Comparison of ENCODE assay signal across 24 cellular contexts in the genomic region with DNA sequence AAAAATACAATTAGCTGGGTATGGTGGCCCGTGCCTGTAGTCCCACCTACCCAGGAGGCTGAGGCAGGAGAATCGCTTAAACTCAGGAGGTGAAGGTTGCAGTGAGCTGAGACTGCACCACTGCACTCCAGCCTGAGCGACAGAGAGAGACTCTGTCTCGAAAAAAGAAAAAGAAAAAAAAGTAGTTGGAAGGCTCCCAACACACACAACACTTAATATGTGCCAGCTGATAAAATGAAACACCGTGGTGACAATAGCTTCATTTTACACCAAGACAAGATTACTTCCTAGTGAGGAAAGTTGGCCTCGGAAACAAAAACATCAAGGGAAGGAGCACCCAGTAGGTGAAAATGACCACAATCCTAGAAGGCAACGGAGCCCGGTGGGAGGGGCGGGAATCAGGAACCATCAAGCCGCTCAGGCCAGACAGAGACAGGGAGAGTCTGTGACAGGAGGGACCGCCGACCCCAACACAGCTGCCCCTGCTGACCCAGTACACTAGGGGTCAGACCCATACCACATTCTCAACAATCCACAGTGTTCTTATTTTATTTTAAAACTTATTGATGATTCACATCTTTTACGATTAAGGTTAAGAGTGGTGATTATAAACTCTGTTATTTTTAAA. TPM values are rescaled to one million over a fixed set of nuclear protein-coding genes. Genes with fewer than 3 reads are reported as not detected.
DNase-seq lines count a peak whose midpoint lies in the region; ATAC-seq and TF ChIP-seq lines count a peak whose summit lies in the region.
"Had no signal": no experiment of that assay in that cellular context is flagged by ENCODE, and none has a peak within 500 bp of the region (broad histone marks: within the 10 kb centered on the region; RNA-seq: fewer than 3 reads in every experiment).

No MANE protein-coding gene starts in this region.

- no peak overlapping the region for H3K4me2 ChIP-seq in neural progenitor cell
- no peak overlapping the region for H3K4me2 ChIP-seq in MM.1S (ENCODE audit: low read depth, low read length)
- H3K4me2 ChIP-seq: BLaER1 had no signal

- H3K36me3 ChIP-seq in right atrium auricular region, result no peaks in the 10 kb centered on the region
- H3K36me3 ChIP-seq in neural progenitor cell, result no peaks in the 10 kb centered on the region
- no peaks in the 10 kb centered on the region for H3K36me3 ChIP-seq in MM.1S (replicated peaks; ENCODE audit: insufficient read depth, low read length)

- H3K79me2 ChIP-seq in neural progenitor cell (ENCODE audit: low read depth) (peaks cover 26% of the 10 kb centered on the region), MM.1S (ENCODE audit: low read length) (peaks cover 16% of the 10 kb centered on the region)

- H3K27me3 ChIP-seq in right atrium auricular region, result no peaks in the 10 kb centered on the region
- H3K27me3 ChIP-seq in neural progenitor cell, result no peaks in the 10 kb centered on the region
- H3K27me3 ChIP-seq in MM.1S (replicated peaks; ENCODE audit: insufficient read depth, low read length), result no peaks in the 10 kb centered on the region
- H3K27me3 ChIP-seq: BLaER1, SJSA1 had no signal

- TF ChIP-seq CTCF in right atrium auricular region (IDR thresholded peaks at IDR 0.05), result no peak
- peak; percentile 16 for TF ChIP-seq CTCF in neural progenitor cell (IDR thresholded peaks at IDR 0.05)
- no peak for TF ChIP-seq CTCF in MM.1S (IDR thresholded peaks at IDR 0.05; ENCODE audit: low read length)

- H3K27me3 Mint-ChIP-seq in neural progenitor cell (ENCODE audit: insufficient read depth, low read depth), result peaks cover 3% of the 10 kb centered on the region
- H3K27me3 Mint-ChIP-seq: CD4-positive, CD25-positive, alpha-beta regulatory T cell had no signal

- H3K9me2 ChIP-seq in MM.1S (replicated peaks; ENCODE audit: insufficient read depth, low read length), result no peaks in the 10 kb centered on the region

- no peak overlapping the region for H3K9ac ChIP-seq in neural progenitor cell
- no peak overlapping the region for H3K9ac ChIP-seq in MM.1S (ENCODE audit: low read length)
- H3K9ac ChIP-seq: BLaER1 had no signal

- H3K9me3 ChIP-seq in right atrium auricular region (no peaks in the 10 kb centered on the region), neural progenitor cell (ENCODE audit: low read depth) (no peaks in the 10 kb centered on the region), MM.1S (replicated peaks; ENCODE audit: insufficient read depth, low read length) (no peaks in the 10 kb centered on the region)
- H3K9me3 ChIP-seq: SJSA1 had no signal

- H2AFZ ChIP-seq in neural progenitor cell (replicated peaks), result no peak overlapping the region
- no peak overlapping the region for H2AFZ ChIP-seq in MM.1S (ENCODE audit: low read length)

- H3K4me3 ChIP-seq in right atrium auricular region (no peak overlapping the region), neural progenitor cell (no peak overlapping the region), MM.1S (ENCODE audit: low read length) (no peak overlapping the region)
- H3K4me3 ChIP-seq: BLaER1, SJSA1 had no signal

- no peak overlapping the region for H3K4me3 Mint-ChIP-seq in neural progenitor cell
- H3K4me3 Mint-ChIP-seq: CD4-positive, CD25-positive, alpha-beta regulatory T cell had no signal

- no peak overlapping the region for H3K27ac ChIP-seq in right atrium auricular region
- no peak overlapping the region for H3K27ac ChIP-seq in neural progenitor cell
- no peak overlapping the region for H3K27ac ChIP-seq in MM.1S (ENCODE audit: low read length)
- H3K27ac ChIP-seq: BLaER1, SJSA1 had no signal

- DNase-seq in Right ventricle myocardium superior (no peak), right atrium auricular region (ENCODE audit: low spot score) (no peak), left cardiac atrium (no peak), neural progenitor cell (ENCODE audit: low spot score) (no peak), A172 (ENCODE audit: low spot score) (no peak), MM.1S (no peak)
- DNase-seq in activated CD4-positive, alpha-beta T cell treated with anti-CD3 and anti-CD28 coated beads, Interleukin-2, amount 50 U/mL, for 48 hours, result no peak
- DNase-seq: CD4-positive, CD25-positive, alpha-beta regulatory T cell; DMS53; KBM-7; NCI-H1105 treated with DMSO at 0.1 percent for 48 hours; NCI-H146; NCI-H1930; NCI-H2107; NCI-H446 treated with DMSO at 0.1 percent for 48 hours; NCI-H526; NCI-H82; NK-92 treated with Interleukin-12 subunit alpha and Interleukin-12 subunit beta, amount 100 ng/mL, for 24 hours; PC-3 had no signal

- ATAC-seq in Right ventricle myocardium superior (ENCODE audit: poor library complexity) (peak; percentile 82), left cardiac atrium (peak; percentile 67 to 80), HG02973 (IDR thresholded peaks at IDR 0.05; ENCODE audit: unreplicated experiment) (no peak)
- ATAC-seq: PC-3 had no signal

- H3K9me3 Mint-ChIP-seq in neural progenitor cell, result peaks cover 29% of the 10 kb centered on the region

- H3K4me1 Mint-ChIP-seq in neural progenitor cell, result no peaks in the 10 kb centered on the region

- H3K36me3 Mint-ChIP-seq in neural progenitor cell, result peaks cover 54% of the 10 kb centered on the region

- H4K20me1 ChIP-seq in neural progenitor cell (ENCODE audit: low read depth), result no peaks in the 10 kb centered on the region
- no peaks in the 10 kb centered on the region for H4K20me1 ChIP-seq in MM.1S (ENCODE audit: insufficient read depth, low read length)

- H3K27ac Mint-ChIP-seq in neural progenitor cell, result peak overlapping the region; percentile 83

- H3K4me1 ChIP-seq in right atrium auricular region (no peaks in the 10 kb centered on the region), neural progenitor cell (no peaks in the 10 kb centered on the region), MM.1S (ENCODE audit: low read length) (no peaks in the 10 kb centered on the region)
- H3K4me1 ChIP-seq: BLaER1, SJSA1 had no signal

- intact Hi-C loops in Right ventricle myocardium superior (cut with DNase I), result no loop called here
- intact Hi-C loops in left cardiac atrium (cut with DNase I), result no loop called here

- H3F3A ChIP-seq in neural progenitor cell (ENCODE audit: low read depth), result no peaks in the 10 kb centered on the region
- H3F3A ChIP-seq in MM.1S (ENCODE audit: insufficient read depth, low read length), result no peaks in the 10 kb centered on the region; the same call in 1 of the 2 replicates

RNA-seq across cellular contexts. Expression of a gene that starts 54.5 kb away (rescaled TPM):
- 0.16 TPM for total RNA-seq in Right ventricle myocardium superior
- under 1 TPM in 1 of 2 donors, not detected in 1; 0.31 TPM for total RNA-seq in right atrium auricular region
- total RNA-seq in left cardiac atrium, result under 1 TPM in 1 of 2 donors, not detected in 1; 0.09 TPM
- total RNA-seq in neural progenitor cell (ENCODE audit: low replicate concordance), result 0.65 and 1.0 TPM in 2 replicates
- total RNA-seq in A172 (2014; rRNA removed; shearing (Covaris generic)), result not detected in 2 replicates
- total RNA-seq: CD4-positive, CD25-positive, alpha-beta regulatory T cell; Daoy; MCF 10A; PC-3 had no signal
